11 cellular contexts compared by ENCODE assay signal in genomic region chr1:150832597-150832996, GRCh38. TPM values are rescaled to one million over a fixed set of nuclear protein-coding genes. Genes with fewer than 3 reads are reported as not detected.
"Had no signal": no experiment of that assay in that cellular context is flagged by ENCODE, and none has a peak within 500 bp of the region (broad histone marks: within the 10 kb centered on the region; RNA-seq: fewer than 3 reads in every experiment).

No MANE protein-coding gene starts in this region.

- H2AFZ ChIP-seq: GM23248, GM23338 had no signal

- ATAC-seq: GM23338, HCT116 had no signal

- H3K4me1 ChIP-seq: HAP-1 had no signal

- H3K4me3 ChIP-seq: GM23248, GM23338, HAP-1 had no signal

- H3K9me3 ChIP-seq: HAP-1 had no signal

- H3K27ac ChIP-seq: GM23248 had no signal

- DNase-seq: GM23248, GOT3, H7, H9, HFFc6 had no signal

- FAIRE-seq: H1, H54 had no signal

- H3K9ac ChIP-seq: GM23248 had no signal

- H3K4me2 ChIP-seq: GM23338 had no signal

RNA-seq across cellular contexts. Expression of gene CTXND2, which starts 54.3 kb away (rescaled TPM):
- total RNA-seq: GM23248, GM23338, H1, H4, H7, H9, HFFc6 had no signal
- polyA plus RNA-seq: GM23248, GM23338, H1 had no signal
